8 cellular contexts compared by ENCODE assay signal in genomic region chr6:28080381-28080630, GRCh38. TPM values are rescaled to one million over a fixed set of nuclear protein-coding genes. Genes with fewer than 3 reads are reported as not detected.
DNase-seq lines count a peak whose midpoint lies in the region; ATAC-seq and TF ChIP-seq lines count a peak whose summit lies in the region.
"Not testable (repeated sequence)": the region's sequence is repeated elsewhere in the genome, so short reads cannot be mapped to it uniquely, and the experiment has no call there.

ZNF165 (plus strand) TSS chr6:28080568; CDS start chr6:28085481, 4,913 bp downstream.

- H3K27ac ChIP-seq in endodermal cell (ENCODE audit: low read depth, low read length) (peak within 1 kb of the TSS; percentile 80), layer of hippocampus (ENCODE audit: low read depth, low read length) (peak within 1 kb of the TSS; percentile 85), parathyroid adenoma (peak within 1 kb of the TSS; percentile 94), uterus (peak within 1 kb of the TSS; percentile 86 to 88)

- not testable (repeated sequence) for H3K9me3 Mint-ChIP-seq in activated naive CD4-positive, alpha-beta T cell treated with anti-CD3 and anti-CD28 coated beads for 36 hours
- H3K9me3 Mint-ChIP-seq in endodermal cell, result peaks cover 25% of the 10 kb centered on the region

- CTCF ChIA-PET in activated naive CD4-positive, alpha-beta T cell treated with anti-CD3 and anti-CD28 coated beads for 36 hours (lab: Charles Lee), result not testable (repeated sequence)

- not testable (repeated sequence) for H3K9me3 ChIP-seq in NT2/D1 (ENCODE audit: insufficient read depth, low read length); parathyroid adenoma (ENCODE audit: control insufficient read depth, low read length); uterus
- H3K9me3 ChIP-seq in endodermal cell (ENCODE audit: control insufficient read depth, low read length), result peaks cover 14% of the 10 kb centered on the region

- H2AFZ ChIP-seq in parathyroid adenoma, result peak within 1 kb of the TSS; percentile 82

- H3K4me1 Mint-ChIP-seq in activated naive CD4-positive, alpha-beta T cell treated with anti-CD3 and anti-CD28 coated beads for 36 hours (ENCODE audit: low read depth), result peaks cover 15% of the 10 kb centered on the region
- H3K4me1 Mint-ChIP-seq in endodermal cell, result not testable (repeated sequence)

- peak within 1 kb of the TSS; percentile 97 for H3K4me3 Mint-ChIP-seq in activated naive CD4-positive, alpha-beta T cell treated with anti-CD3 and anti-CD28 coated beads for 36 hours
- H3K4me3 Mint-ChIP-seq in endodermal cell, result peak within 1 kb of the TSS; percentile 96

- H3K4me1 ChIP-seq in NT2/D1 (ENCODE audit: insufficient read depth, insufficient read length); endodermal cell (ENCODE audit: control insufficient read depth, insufficient read depth, low read length); parathyroid adenoma; uterus: not testable (repeated sequence)

- not testable (repeated sequence) for H3K79me2 ChIP-seq in parathyroid adenoma

- intact Hi-C loops in activated naive CD4-positive, alpha-beta T cell treated with anti-CD3 and anti-CD28 coated beads for 36 hours (cut with micrococcal nuclease), result loop anchor here (1.0 to 10.0 kb wide), 7 partner anchors 24 to 606 kb away; partner anchors contain the start of genes ZKSCAN8, ZNF184 and ZSCAN31
- intact Hi-C loops in uterus (cut with DNase I; ENCODE audit: low total_unique reads), result not testable (repeated sequence)

- peak within 1 kb of the TSS; percentile 96 for H3K27ac Mint-ChIP-seq in activated naive CD4-positive, alpha-beta T cell treated with anti-CD3 and anti-CD28 coated beads for 36 hours
- peak within 1 kb of the TSS; percentile 100 for H3K27ac Mint-ChIP-seq in endodermal cell

- not testable (repeated sequence) for H3K27me3 ChIP-seq in NT2/D1 (ENCODE audit: insufficient read depth, insufficient read length); layer of hippocampus (ENCODE audit: control insufficient read depth, insufficient read depth, low read length); parathyroid adenoma (ENCODE audit: control insufficient read depth, insufficient read depth, low read length); uterus
- H3K27me3 ChIP-seq in endodermal cell (ENCODE audit: control insufficient read depth, insufficient read depth, low read length, poor library complexity, severe bottlenecking), result peaks cover 12% of the 10 kb centered on the region

- ATAC-seq in GM18867 (IDR thresholded peaks at IDR 0.05; ENCODE audit: unreplicated experiment) (peak; percentile 14), HG02852 (IDR thresholded peaks at IDR 0.05; ENCODE audit: unreplicated experiment) (peak; percentile 16)

- H3K9ac ChIP-seq in NT2/D1 (ENCODE audit: insufficient read length, low read depth), result peak within 1 kb of the TSS; percentile 88
- H3K9ac ChIP-seq in endodermal cell (ENCODE audit: extremely low read depth, low read length, poor library complexity, severe bottlenecking), result peak within 1 kb of the TSS; percentile 90
- peak within 1 kb of the TSS; percentile 20 for H3K9ac ChIP-seq in parathyroid adenoma

- WGBS in endodermal cell (ENCODE audit: insufficient coverage in 1 of 2, insufficient read length in 1 of 2), 2 experiments, result 0% methylated on average over 2 to 14 of the region's 15 CpGs

- TF ChIP-seq CTCF in endodermal cell (conservative IDR thresholded peaks at IDR 0.05); parathyroid adenoma (IDR thresholded peaks at IDR 0.05); uterus (IDR thresholded peaks at IDR 0.05): not testable (repeated sequence)

- peaks cover 12% of the 10 kb centered on the region for H3K36me3 Mint-ChIP-seq in activated naive CD4-positive, alpha-beta T cell treated with anti-CD3 and anti-CD28 coated beads for 36 hours (ENCODE audit: low read depth)
- peaks cover 27% of the 10 kb centered on the region for H3K36me3 Mint-ChIP-seq in endodermal cell (ENCODE audit: low read depth)

- H3K36me3 ChIP-seq in NT2/D1 (ENCODE audit: insufficient read depth, insufficient read length, low read length); endodermal cell (ENCODE audit: control insufficient read depth, insufficient read depth, low read length); parathyroid adenoma (ENCODE audit: control insufficient read depth, insufficient read depth, low read length); uterus: not testable (repeated sequence)

- H3K4me3 ChIP-seq in NT2/D1 (ENCODE audit: insufficient read length, low read depth), result peak within 1 kb of the TSS; percentile 75
- peak within 1 kb of the TSS; percentile 97 for H3K4me3 ChIP-seq in endodermal cell (ENCODE audit: low read length)
- H3K4me3 ChIP-seq in parathyroid adenoma (ENCODE audit: low read depth, low read length), result peak within 1 kb of the TSS; percentile 99
- H3K4me3 ChIP-seq in uterus, result peak within 1 kb of the TSS; percentile 59 to 72

- H3K4me2 ChIP-seq in parathyroid adenoma (ENCODE audit: low read length), result peak within 1 kb of the TSS; percentile 84

- H3K27me3 Mint-ChIP-seq in activated naive CD4-positive, alpha-beta T cell treated with anti-CD3 and anti-CD28 coated beads for 36 hours (ENCODE audit: low read depth), result not testable (repeated sequence)
- peaks cover 18% of the 10 kb centered on the region for H3K27me3 Mint-ChIP-seq in endodermal cell (ENCODE audit: insufficient read depth)

- not testable (repeated sequence) for TF ChIP-seq POLR2A in uterus (IDR thresholded peaks at IDR 0.05)

- DNase-seq in NT2/D1 (ENCODE audit: low read depth, low spot score); activated naive CD4-positive, alpha-beta T cell treated with anti-CD3 and anti-CD28 coated beads for 36 hours; endodermal cell; uterus: not testable (repeated sequence)

RNA-seq across cellular contexts. Expression of gene ZNF165, which starts in this region (rescaled TPM):
- total RNA-seq in activated naive CD4-positive, alpha-beta T cell treated with anti-CD3 and anti-CD28 coated beads for 36 hours, result 1 to 10 TPM; 6.1 to 6.5 TPM
- 1 to 10 TPM; 5.7 to 7.1 TPM for total RNA-seq in endodermal cell
- 1.7 TPM for polyA plus RNA-seq in endodermal cell (2013, experiment 1 of 2)
- 1.7 TPM for polyA plus RNA-seq in endodermal cell (2013, experiment 2 of 2)
- total RNA-seq in uterus, result 1 to 10 TPM in 3 of 4 donors, not detected in 1; 1.1 to 2.1 (median 1.2) TPM

Comparison
In these comparisons a context has a peak if more than half of its experiments do, and no peak if none do; other contexts are left out.
1. H3K9ac ChIP-seq: peak in every context shown above with its lines; median percentile 90 in endodermal cell; 88 in NT2/D1; 20 in parathyroid adenoma.